In the genomic region with DNA sequence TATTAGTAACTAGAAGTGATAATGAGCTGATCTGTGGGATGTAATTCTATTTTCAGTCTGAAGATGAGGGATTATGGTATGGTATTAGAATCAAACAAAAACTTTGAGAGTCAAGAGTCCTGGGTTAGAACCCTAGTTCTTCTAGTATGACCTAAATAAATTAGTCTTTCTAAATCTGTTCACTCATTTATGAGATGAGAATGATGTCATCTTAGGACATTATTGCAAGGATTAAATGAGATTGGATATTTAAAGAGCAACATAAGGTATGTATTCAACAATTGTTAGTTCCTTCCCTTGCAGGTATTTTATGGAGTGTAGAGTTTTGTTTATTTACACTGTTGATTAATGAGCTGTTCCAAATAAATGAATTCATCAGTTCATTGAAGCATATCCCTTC, we compare ENCODE assay signal across 34 cellular contexts.
"Had no signal": no experiment of that assay in that cellular context is flagged by ENCODE, and none has a peak within 500 bp of the region (broad histone marks: within the 10 kb centered on the region; RNA-seq: fewer than 3 reads in every experiment).

No MANE protein-coding gene starts in this region.

- ATAC-seq: activated CD8-positive, alpha-beta T cell treated with anti-CD3 and anti-CD28 coated beads for 36 hours; activated naive CD4-positive, alpha-beta T cell treated with anti-CD3 and anti-CD28 coated beads, Interleukin-2, amount 50 U/mL, for 72 hours; activated T-cell treated with anti-CD3 and anti-CD28 coated beads, Interleukin-2, amount 50 U/mL, for 4 hours; activated T-cell treated with anti-CD3 and anti-CD28 coated beads, Interleukin-2, amount 50 U/mL, for 72 hours; activated T-helper 17 cell treated with anti-CD3 and anti-CD28 coated beads, Interleukin-2, amount 50 U/mL, for 72 hours; body of pancreas had no signal

- H3K9me3 ChIP-seq: adrenal gland, body of pancreas, breast epithelium had no signal

- H3K4me1 ChIP-seq: adrenal gland, body of pancreas, breast epithelium had no signal

- FAIRE-seq: astrocyte, TTC549 had no signal

- H3K27ac ChIP-seq: adrenal gland, body of pancreas, brain microvascular endothelial cell, breast epithelium, VCaP had no signal

- H3K4me3 ChIP-seq: adrenal gland, body of pancreas, breast epithelium had no signal

- DNase-seq: activated B cell treated with CpG ODN at 0.5 μM for 24 hours; activated CD4-positive, alpha-beta memory T cell treated with anti-CD3 and anti-CD28 coated beads for 36 hours; activated CD4-positive, alpha-beta T cell treated with anti-CD3 and anti-CD28 coated beads for 4 hours; activated CD4-positive, alpha-beta T cell treated with anti-CD3 and anti-CD28 coated beads, Interleukin-2, amount 50 U/mL, for 1 hour; activated CD4-positive, alpha-beta T cell treated with anti-CD3 and anti-CD28 coated beads, Interleukin-2, amount 50 U/mL, for 4 hours; activated CD4-positive, CD25-positive, alpha-beta regulatory T cell treated with anti-CD3 and anti-CD28 coated beads, Interleukin-2, amount 50 U/mL, for 72 hours; activated CD8-positive, alpha-beta memory T cell treated with anti-CD3 and anti-CD28 coated beads, Interleukin-2, amount 50 U/mL, for 4 hours; activated CD8-positive, alpha-beta T cell treated with anti-CD3 and anti-CD28 coated beads for 36 hours; activated effector memory CD4-positive, alpha-beta T cell treated with anti-CD3 and anti-CD28 coated beads, Interleukin-2, amount 50 U/mL, for 16 hours; activated gamma-delta T cell treated with Interleukin-2 at 50 U/mL for 16 hours; activated naive CD4-positive, alpha-beta T cell; activated naive CD4-positive, alpha-beta T cell treated with anti-CD3 and anti-CD28 coated beads for 36 hours; activated naive CD4-positive, alpha-beta T cell treated with anti-CD3 and anti-CD28 coated beads, Interleukin-2, amount 50 U/mL, for 16 hours; activated naive CD8-positive, alpha-beta T cell treated with anti-CD3 and anti-CD28 coated beads for 36 hours; activated T-cell treated with anti-CD3 and anti-CD28 coated beads for 4 hours; activated T-cell treated with anti-CD3 and anti-CD28 coated beads, Interleukin-2, amount 50 U/mL, for 1 hour; activated T-cell treated with anti-CD3 and anti-CD28 coated beads, Interleukin-2, amount 50 U/mL, for 4 hours; activated T-cell treated with anti-CD3 and anti-CD28 coated beads, Interleukin-2, amount 50 U/mL, for 72 hours; adrenal gland; amniotic stem cell; aorta; body of pancreas; brain microvascular endothelial cell; central memory CD4-positive, alpha-beta T cell; cerebellar nuclear complex; T-helper 1 cell; T-helper 2 cell; T-helper 9 cell had no signal

- H3K36me3 ChIP-seq: breast epithelium had no signal

- H3K27me3 ChIP-seq: adrenal gland, body of pancreas, brain microvascular endothelial cell, breast epithelium had no signal
